In genomic region chr12:24852420-24852819, GRCh38 we compare ENCODE assay signal across 14 cellular contexts.
DNase-seq lines count a peak whose midpoint lies in the region; ATAC-seq and TF ChIP-seq lines count a peak whose summit lies in the region.
"Had no signal": no experiment of that assay in that cellular context is flagged by ENCODE, and none has a peak within 500 bp of the region (broad histone marks: within the 10 kb centered on the region; RNA-seq: fewer than 3 reads in every experiment).

No MANE protein-coding gene starts in this region.

- no peaks in the 10 kb centered on the region for H3K36me3 Mint-ChIP-seq in MCF 10A (ENCODE audit: insufficient read depth, unreplicated experiment)
- H3K36me3 Mint-ChIP-seq: CD4-positive, CD25-positive, alpha-beta regulatory T cell had no signal

- peak; percentile 42 for TF ChIP-seq CTCF in MCF 10A (IDR thresholded peaks at IDR 0.05; ENCODE audit: unreplicated experiment)
- peak in 1 of 3 donors; percentile 10 for TF ChIP-seq CTCF in breast epithelium (IDR thresholded peaks at IDR 0.05)
- no peak for TF ChIP-seq CTCF in epithelial cell of esophagus (IDR thresholded peaks at IDR 0.05; ENCODE audit: insufficient read depth, low read depth, low read length, missing control alignments)
- TF ChIP-seq CTCF in tibial nerve (IDR thresholded peaks at IDR 0.05) = peak in 3 of 5 experiments; percentile 9 to 32 (median 29)

- DNase-seq in MCF 10A (ENCODE audit: unreplicated experiment) (no peak), breast epithelium (ENCODE audit: low spot score in 2 of 2) (no peak), NCI-H1048 (lab: John Stamatoyannopoulos, UW) (peak; percentile 57), epithelial cell of esophagus (ENCODE audit: low read depth) (peak; percentile 20), tibial nerve (ENCODE audit: low spot score in 2 of 2) (no peak), G401 (ENCODE audit: low spot score) (no peak), NCI-H345 treated with DMSO at 0.1 percent for 48 hours (lab: John Stamatoyannopoulos, UW; ENCODE audit: unreplicated experiment) (no peak)
- DNase-seq: activated naive CD4-positive, alpha-beta T cell treated with anti-CD3 and anti-CD28 coated beads for 36 hours; CD4-positive, CD25-positive, alpha-beta regulatory T cell; NCI-H524; spleen; stimulated activated naive CD4-positive, alpha-beta T cell treated with Interleukin-2 at 50 U/mL for 16 hours had no signal

- 68 to 79% methylated on average over 1 of the region's 1 CpG for WGBS in tibial nerve, 2 donors

- H3K4me3 ChIP-seq in breast epithelium (no peak overlapping the region), epithelial cell of esophagus (ENCODE audit: low read length) (no peak overlapping the region), tibial nerve (no peak overlapping the region)
- H3K4me3 ChIP-seq: lung, spleen had no signal

- POLR2A ChIA-PET in MCF 10A (lab: Yijun Ruan, JAX) = interaction anchor here (1.0 kb wide), 1 partner anchor 303 kb away, joined by 3 read pairs; no protein-coding TSS in a partner anchor

- no peak overlapping the region for H3K4me3 Mint-ChIP-seq in MCF 10A (ENCODE audit: unreplicated experiment)
- H3K4me3 Mint-ChIP-seq: activated naive CD4-positive, alpha-beta T cell treated with anti-CD3 and anti-CD28 coated beads for 36 hours; CD4-positive, CD25-positive, alpha-beta regulatory T cell had no signal

- TF ChIP-seq EP300 in tibial nerve (IDR thresholded peaks at IDR 0.05) = no peak

- no peaks in the 10 kb centered on the region for H3K27me3 Mint-ChIP-seq in MCF 10A (ENCODE audit: insufficient read depth, unreplicated experiment)

- H3K9me3 ChIP-seq in breast epithelium = no peaks in the 10 kb centered on the region
- no peaks in the 10 kb centered on the region for H3K9me3 ChIP-seq in tibial nerve
- H3K9me3 ChIP-seq: spleen had no signal

- no peaks in the 10 kb centered on the region for H3K36me3 ChIP-seq in breast epithelium
- H3K36me3 ChIP-seq in tibial nerve = no peaks in the 10 kb centered on the region
- H3K36me3 ChIP-seq: spleen had no signal

- no peaks in the 10 kb centered on the region for H3K4me1 ChIP-seq in breast epithelium
- no peaks in the 10 kb centered on the region for H3K4me1 ChIP-seq in tibial nerve
- H3K4me1 ChIP-seq: spleen had no signal

- peaks cover 18% of the 10 kb centered on the region for H3K4me1 Mint-ChIP-seq in MCF 10A (ENCODE audit: insufficient read depth, unreplicated experiment)

- BruUV-seq in MCF 10A (replicated peaks; lab: Mats Ljungman, UMichigan) = no TSS peak

- intact Hi-C loops in MCF 10A (cut with micrococcal nuclease) = loop anchor here (2.0 to 10.0 kb wide), 2 partner anchors 142 to 278 kb away; no protein-coding TSS in a partner anchor
- intact Hi-C loops in breast epithelium (cut with DNase I; ENCODE audit: low total_unique reads) = no loop called here

- H3K27ac ChIP-seq in breast epithelium (no peak overlapping the region), tibial nerve (no peak overlapping the region)
- H3K27ac ChIP-seq: spleen had no signal

- in situ Hi-C loops in G401 (cut with HindIII; ENCODE audit: low sequenced_read_pairs) = no loop called here

- TF ChIP-seq POLR2A in breast epithelium (IDR thresholded peaks at IDR 0.05) (no peak), tibial nerve (IDR thresholded peaks at IDR 0.05) (no peak)

- H3K9me3 Mint-ChIP-seq in MCF 10A (ENCODE audit: unreplicated experiment) = no peaks in the 10 kb centered on the region
- H3K9me3 Mint-ChIP-seq: activated naive CD4-positive, alpha-beta T cell treated with anti-CD3 and anti-CD28 coated beads for 36 hours had no signal

- CTCF ChIA-PET in MCF 10A (lab: Yijun Ruan, JAX) = interaction anchor here (0.5 to 4.5 kb wide), 11 partner anchors 11 to 369 kb away, joined by 3 to 20 read pairs (median 4); no protein-coding TSS in a partner anchor

- no peaks in the 10 kb centered on the region for H3K27me3 ChIP-seq in breast epithelium
- no peaks in the 10 kb centered on the region for H3K27me3 ChIP-seq in tibial nerve

- no peak for ATAC-seq in GM21360 (IDR thresholded peaks at IDR 0.05; ENCODE audit: unreplicated experiment)

- no peak overlapping the region for H3K27ac Mint-ChIP-seq in MCF 10A (ENCODE audit: low read depth, unreplicated experiment)
- H3K27ac Mint-ChIP-seq: activated naive CD4-positive, alpha-beta T cell treated with anti-CD3 and anti-CD28 coated beads for 36 hours; CD4-positive, CD25-positive, alpha-beta regulatory T cell had no signal

Comparison
In these comparisons a context has a peak if more than half of its experiments do, and no peak if none do; other contexts are left out.
1. DNase-seq: peak in NCI-H1048 (single experiment) and epithelial cell of esophagus (single experiment); none in MCF 10A (single experiment), breast epithelium (0 of 2), tibial nerve (0 of 2), G401 (single experiment) and NCI-H345 treated with DMSO at 0.1 percent for 48 hours (single experiment).